19 cellular contexts compared by ENCODE assay signal in the genomic region with DNA sequence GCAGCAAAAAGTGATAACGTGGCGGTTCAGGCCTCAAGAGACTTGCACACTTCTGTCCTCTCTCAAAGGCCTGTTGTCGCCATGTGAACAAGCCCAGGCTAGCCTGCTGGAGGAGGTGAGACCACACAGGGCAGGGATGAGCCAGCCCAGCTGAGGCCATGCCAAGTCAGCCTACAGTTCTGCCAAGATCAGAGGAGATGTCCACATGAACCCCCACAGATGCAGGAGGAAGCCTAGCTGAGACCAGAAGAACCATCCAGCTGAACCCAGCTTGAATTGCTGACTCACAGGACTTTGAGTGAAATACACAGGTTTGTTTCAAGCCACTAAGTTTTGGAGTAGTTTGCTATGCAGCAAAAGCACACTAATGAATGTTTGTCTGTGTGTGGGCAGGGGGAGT. TPM values are rescaled to one million over a fixed set of nuclear protein-coding genes. Genes with fewer than 3 reads are reported as not detected.
DNase-seq lines count a peak whose midpoint lies in the region; ATAC-seq and TF ChIP-seq lines count a peak whose summit lies in the region.
"Had no signal": no experiment of that assay in that cellular context is flagged by ENCODE, and none has a peak within 500 bp of the region (broad histone marks: within the 10 kb centered on the region; RNA-seq: fewer than 3 reads in every experiment).

No MANE protein-coding gene starts in this region.

- no peak for ATAC-seq in HG03565 (IDR thresholded peaks at IDR 0.05; ENCODE audit: unreplicated experiment)
- ATAC-seq: natural killer cell treated with Interleukin-12 subunit alpha and Interleukin-12 subunit beta and Interleukin-15 and Interleukin-18, amount 100 ng/mL, for 72 hours had no signal

- CTCF ChIA-PET in MCF 10A (lab: Yijun Ruan, JAX): interaction anchor here (0.5 kb wide), 1 partner anchor 62 kb away, joined by 3 read pairs; no protein-coding TSS in a partner anchor

- H3K4me1 Mint-ChIP-seq in MCF 10A (ENCODE audit: insufficient read depth, unreplicated experiment): peaks cover 11% of the 10 kb centered on the region
- H3K4me1 Mint-ChIP-seq: endodermal cell had no signal

- DNase-seq in MCF 10A (ENCODE audit: unreplicated experiment): peak; percentile 77
- DNase-seq in breast epithelium (ENCODE audit: low spot score in 2 of 2): no peak
- peak; percentile 25 for DNase-seq in T1000 (lab: John Stamatoyannopoulos, UW)
- peak; percentile 53 for DNase-seq in fibroblast of mammary gland (ENCODE audit: low read depth)
- no peak for DNase-seq in NOMO-1 treated with dmso at 0.1 percent for 144 hours (lab: John Stamatoyannopoulos, UW; ENCODE audit: unreplicated experiment)
- DNase-seq in stimulated activated CD4-positive, alpha-beta T cell treated with anti-CD3 and anti-CD28 coated beads, Interleukin-12 subunit alpha, Interleukin-12 subunit beta, amount 100 ng/mL, for 4 hours: no peak
- DNase-seq: activated CD4-positive, alpha-beta memory T cell treated with anti-CD3 and anti-CD28 coated beads, Interleukin-2, amount 10 ng/mL, durations not matched to agents 7 days and 5 days; endodermal cell; islet precursor cell; mesendoderm; NCI-H187; stimulated activated CD4-positive, alpha-beta T cell treated with anti-CD3 and anti-CD28 coated beads, Interleukin-4, amount 100 ng/mL, for 1 hour; stomach had no signal

- H3K4me1 ChIP-seq in breast epithelium: no peaks in the 10 kb centered on the region
- H3K4me1 ChIP-seq: prostate gland, stomach had no signal

- intact Hi-C loops in MCF 10A (cut with micrococcal nuclease): no loop called here
- intact Hi-C loops in breast epithelium (cut with DNase I; ENCODE audit: low total_unique reads): no loop called here

- peaks cover 0 to 11% of the 10 kb centered on the region in 2 donors for H3K9me3 ChIP-seq in breast epithelium
- H3K9me3 ChIP-seq: prostate gland had no signal

- H3K36me3 Mint-ChIP-seq in MCF 10A (ENCODE audit: insufficient read depth, unreplicated experiment): no peaks in the 10 kb centered on the region
- H3K36me3 Mint-ChIP-seq: natural killer cell treated with Interleukin-12 subunit alpha and Interleukin-12 subunit beta and Interleukin-15 and Interleukin-18, amount 100 ng/mL, for 72 hours had no signal

- H3K27me3 Mint-ChIP-seq in MCF 10A (ENCODE audit: insufficient read depth, unreplicated experiment): peaks cover 8% of the 10 kb centered on the region

- no peaks in the 10 kb centered on the region for H3K36me3 ChIP-seq in breast epithelium
- H3K36me3 ChIP-seq: prostate gland, stomach had no signal

- H3K4me3 ChIP-seq in breast epithelium (no peak overlapping the region), fibroblast of mammary gland (ENCODE audit: control insufficient read depth, low read depth, low read length) (no peak overlapping the region)
- H3K4me3 ChIP-seq: prostate gland, stomach had no signal

- no peak for TF ChIP-seq POLR2A in breast epithelium (IDR thresholded peaks at IDR 0.05)

- BruUV-seq in MCF 10A (replicated peaks; lab: Mats Ljungman, UMichigan): no TSS peak

- POLR2A ChIA-PET in MCF 10A (lab: Yijun Ruan, JAX): no interaction called here

- H3K27me3 ChIP-seq in breast epithelium: no peaks in the 10 kb centered on the region
- H3K27me3 ChIP-seq: stomach had no signal

- TF ChIP-seq CTCF in MCF 10A (IDR thresholded peaks at IDR 0.05; ENCODE audit: unreplicated experiment): no peak
- TF ChIP-seq CTCF in breast epithelium (IDR thresholded peaks at IDR 0.05): no peak
- no peak for TF ChIP-seq CTCF in fibroblast of mammary gland (conservative IDR thresholded peaks at IDR 0.05; ENCODE audit: control insufficient read depth, insufficient read depth, low read depth, low read length)

- no peak overlapping the region for H3K27ac Mint-ChIP-seq in MCF 10A (ENCODE audit: low read depth, unreplicated experiment)
- H3K27ac Mint-ChIP-seq: activated CD4-positive, alpha-beta memory T cell treated with anti-CD3 and anti-CD28 coated beads, Interleukin-2, amount 10 ng/mL, durations not matched to agents 7 days and 5 days; activated naive CD4-positive, alpha-beta T cell treated with anti-CD3 and anti-CD28 coated beads for 36 hours; endodermal cell; natural killer cell treated with Interleukin-12 subunit alpha and Interleukin-12 subunit beta and Interleukin-15 and Interleukin-18, amount 100 ng/mL, for 72 hours had no signal

- no peak overlapping the region for H3K27ac ChIP-seq in breast epithelium
- H3K27ac ChIP-seq in temporal lobe (ENCODE audit: low read depth, low read length): peak overlapping the region; percentile 51
- H3K27ac ChIP-seq: prostate gland, stomach, VCaP had no signal

- H3K9me3 Mint-ChIP-seq in MCF 10A (ENCODE audit: unreplicated experiment): no peaks in the 10 kb centered on the region
- H3K9me3 Mint-ChIP-seq: endodermal cell; natural killer cell treated with Interleukin-12 subunit alpha and Interleukin-12 subunit beta and Interleukin-15 and Interleukin-18, amount 100 ng/mL, for 72 hours had no signal

- H3K4me3 Mint-ChIP-seq in MCF 10A (ENCODE audit: unreplicated experiment): no peak overlapping the region
- H3K4me3 Mint-ChIP-seq: activated CD4-positive, alpha-beta memory T cell treated with anti-CD3 and anti-CD28 coated beads, Interleukin-2, amount 10 ng/mL, durations not matched to agents 7 days and 5 days; activated naive CD4-positive, alpha-beta T cell treated with anti-CD3 and anti-CD28 coated beads for 36 hours; endodermal cell; natural killer cell treated with Interleukin-12 subunit alpha and Interleukin-12 subunit beta and Interleukin-15 and Interleukin-18, amount 100 ng/mL, for 72 hours had no signal

RNA-seq across cellular contexts. Expression of gene SEC13, which starts 50.3 kb away (rescaled TPM):
- total RNA-seq in MCF 10A (2022) (141 and 156 TPM in 2 replicates), breast epithelium (100 to 1,000 TPM in 1 of 3 donors, 10 to 100 TPM in 2; 80.2 to 111 (median 87.7) TPM), temporal lobe (50.9 TPM)

Comparison
In these comparisons a context has a peak if more than half of its experiments do, and no peak if none do; other contexts are left out.
1. DNase-seq: peak in MCF 10A (single experiment), T1000 (single experiment) and fibroblast of mammary gland (single experiment); none in breast epithelium (0 of 2), NOMO-1 treated with dmso at 0.1 percent for 144 hours (single experiment) and stimulated activated CD4-positive, alpha-beta T cell treated with anti-CD3 and anti-CD28 coated beads, Interleukin-12 subunit alpha, Interleukin-12 subunit beta, amount 100 ng/mL, for 4 hours (single experiment).